In genomic region chr14:69616408-69616773, GRCh38 we compare ENCODE assay signal across 8 cellular contexts. TPM values are rescaled to one million over a fixed set of nuclear protein-coding genes. Genes with fewer than 3 reads are reported as not detected.
DNase-seq lines count a peak whose midpoint lies in the region; ATAC-seq and TF ChIP-seq lines count a peak whose summit lies in the region.

No MANE protein-coding gene starts in this region.

- H3K79me2 ChIP-seq in neural progenitor cell (ENCODE audit: low read depth): peaks cover 72% of the 10 kb centered on the region

- H3K4me3 Mint-ChIP-seq in neural progenitor cell: no peak overlapping the region

- peaks cover 36% of the 10 kb centered on the region for H3K4me1 Mint-ChIP-seq in neural progenitor cell

- H3K4me3 ChIP-seq in BJ (ENCODE audit: low read depth, low read length) (peak overlapping the region; percentile 13; the same call in 1 of the 2 replicates), NB4 (ENCODE audit: low read depth, low read length) (peak overlapping the region; percentile 33), colonic mucosa (no peak overlapping the region), neural progenitor cell (no peak overlapping the region)

- no peak overlapping the region for H3K27ac Mint-ChIP-seq in neural progenitor cell

- TF ChIP-seq POLR2A in NB4 (IDR thresholded peaks at IDR 0.05; ENCODE audit: extremely low read depth, insufficient read length): no peak

- no peaks in the 10 kb centered on the region; the same call in 1 of the 2 replicates for H3K36me3 ChIP-seq in BJ (ENCODE audit: control insufficient read depth, insufficient read depth, low read length)
- no peaks in the 10 kb centered on the region for H3K36me3 ChIP-seq in colonic mucosa
- no peaks in the 10 kb centered on the region for H3K36me3 ChIP-seq in neural progenitor cell

- TF ChIP-seq CTCF in BJ (IDR thresholded peaks at IDR 0.05; ENCODE audit: insufficient read depth, low read depth, low read length): no peak
- TF ChIP-seq CTCF in NB4 (IDR thresholded peaks at IDR 0.05; ENCODE audit: low read depth, low read length): no peak
- TF ChIP-seq CTCF in colonic mucosa (IDR thresholded peaks at IDR 0.05): no peak
- no peak for TF ChIP-seq CTCF in neural progenitor cell (IDR thresholded peaks at IDR 0.05)

- peak overlapping the region; percentile 46 for H3K4me2 ChIP-seq in neural progenitor cell

- peaks cover 5% of the 10 kb centered on the region for H4K20me1 ChIP-seq in neural progenitor cell (ENCODE audit: low read depth)

- no peak overlapping the region for H2AFZ ChIP-seq in neural progenitor cell (replicated peaks)

- DNase-seq in BJ (ENCODE audit: low read depth) (no peak), NB4 (ENCODE audit: low read depth) (no peak), colonic mucosa (no peak), neural progenitor cell (ENCODE audit: low spot score) (no peak), Ammon's horn (ENCODE audit: low spot score) (no peak), midbrain (lab: John Stamatoyannopoulos, UW) (no peak), NCI-H510A treated with DMSO at 0.1 percent for 48 hours (lab: John Stamatoyannopoulos, UW) (no peak)

- H3K27ac ChIP-seq in colonic mucosa (peak overlapping the region; percentile 93), neural progenitor cell (no peak overlapping the region)

- CTCF ChIA-PET in BJ (lab: Yijun Ruan, JAX): interaction anchor here (0.7 to 1.3 kb wide), 7 partner anchors 13 to 109 kb away, joined by 3 to 8 read pairs (median 3); no protein-coding TSS in a partner anchor

- H3K4me1 ChIP-seq in colonic mucosa: peaks cover 16% of the 10 kb centered on the region
- peaks cover 40% of the 10 kb centered on the region for H3K4me1 ChIP-seq in neural progenitor cell

- H3K36me3 Mint-ChIP-seq in neural progenitor cell: peaks cover 6% of the 10 kb centered on the region

- H3K27me3 ChIP-seq in BJ (ENCODE audit: control insufficient read depth, insufficient read depth, low read length) (no peaks in the 10 kb centered on the region), colonic mucosa (no peaks in the 10 kb centered on the region), neural progenitor cell (no peaks in the 10 kb centered on the region)

- POLR2A ChIA-PET in BJ (lab: Charles Lee): no interaction called here

- H3K9me3 Mint-ChIP-seq in neural progenitor cell: no peaks in the 10 kb centered on the region

- H3K9ac ChIP-seq in colonic mucosa (ENCODE audit: low read depth in 2 of 2, low read length in 2 of 2): peak overlapping the region; percentile 52 to 78
- H3K9ac ChIP-seq in neural progenitor cell: no peak overlapping the region

- H3K27me3 Mint-ChIP-seq in neural progenitor cell (ENCODE audit: insufficient read depth, low read depth): peaks cover 4% of the 10 kb centered on the region

- ATAC-seq in HG02884 (IDR thresholded peaks at IDR 0.05; ENCODE audit: unreplicated experiment): no peak

- no peaks in the 10 kb centered on the region for H3K9me3 ChIP-seq in colonic mucosa
- no peaks in the 10 kb centered on the region for H3K9me3 ChIP-seq in neural progenitor cell (ENCODE audit: low read depth)

- intact Hi-C loops in colonic mucosa (cut with DNase I): no loop called here

- peaks cover 15% of the 10 kb centered on the region for H3F3A ChIP-seq in neural progenitor cell (ENCODE audit: low read depth)

RNA-seq across cellular contexts. Expression of gene SUSD6, which starts 5.0 kb away (rescaled TPM):
- 15.9 and 20.3 TPM in 2 replicates for polyA plus RNA-seq in BJ (2011; rRNA removed)
- 22.2 and 23.0 TPM in 2 replicates for polyA minus RNA-seq in BJ (2011; rRNA and poly(A)+ RNA removed)
- total RNA-seq in colonic mucosa (10 to 100 TPM; 27.3 to 70.3 TPM), neural progenitor cell (ENCODE audit: low replicate concordance) (6.3 and 9.2 TPM in 2 replicates)

RNA-seq across cellular contexts. Expression of gene CCDC177, which starts 41.7 kb away (rescaled TPM):
- not detected in 2 replicates for polyA plus RNA-seq in BJ (2011; rRNA removed)
- not detected in 2 replicates for polyA minus RNA-seq in BJ (2011; rRNA and poly(A)+ RNA removed)
- total RNA-seq in colonic mucosa (not detected), neural progenitor cell (ENCODE audit: low replicate concordance) (8.6 and 19.7 TPM in 2 replicates)

Comparison
In these comparisons a context has a peak if more than half of its experiments do, and no peak if none do; other contexts are left out.
1. H3K4me3 ChIP-seq: peak in BJ (single experiment) and NB4 (single experiment); none in colonic mucosa (single experiment) and neural progenitor cell (single experiment).